ENCODE assay signal across 8 cellular contexts in the genomic region with DNA sequence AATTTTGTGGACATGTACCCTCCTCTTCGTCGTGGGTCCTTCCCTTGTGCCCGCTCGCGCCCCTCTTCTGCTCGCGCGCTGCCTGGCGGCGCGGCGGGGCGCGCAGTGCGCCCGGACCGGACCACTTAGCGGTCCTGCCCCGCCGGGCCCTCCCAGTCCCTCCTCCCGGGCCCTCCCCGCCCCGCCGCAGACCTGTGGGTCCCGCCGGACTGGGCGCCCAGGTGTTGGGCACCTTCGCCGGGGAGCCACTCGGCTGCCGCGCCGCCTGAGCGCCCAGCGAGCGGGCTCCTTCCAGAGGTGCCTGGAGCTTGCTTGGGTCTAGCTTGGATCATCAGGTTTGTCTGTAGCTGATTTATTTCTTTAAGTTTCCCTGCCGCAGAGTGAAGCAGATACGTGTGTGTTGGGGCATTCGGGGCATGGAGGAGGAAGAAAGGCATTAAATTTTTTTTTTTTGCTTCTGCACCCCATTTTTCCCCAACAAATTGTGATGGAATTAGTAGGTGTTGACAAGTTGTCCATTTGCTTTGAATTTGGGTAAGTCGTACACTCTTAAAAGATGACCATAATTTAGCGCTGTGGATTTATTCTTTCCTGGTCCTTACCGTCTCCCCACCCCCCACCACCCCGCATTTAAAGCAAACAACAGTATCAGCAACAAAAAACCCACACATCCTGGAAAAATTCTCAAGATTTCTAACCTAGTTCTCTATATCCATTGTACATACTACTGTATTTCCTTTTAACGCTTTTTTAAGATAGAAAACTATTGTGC. TPM values are rescaled to one million over a fixed set of nuclear protein-coding genes. Genes with fewer than 3 reads are reported as not detected.
A peak's percentile ranks its signal among the peaks of the same experiment; 100 is the strongest.
DNase-seq lines count a peak whose midpoint lies in the region; ATAC-seq and TF ChIP-seq lines count a peak whose summit lies in the region.

No MANE protein-coding gene starts in this region.

- peak overlapping the region; percentile 73 to 93 (median 83) for H3K4me2 ChIP-seq in BLaER1 treated with 17β-estradiol and CSF1 and Interleukin-3, amounts not matched to agents 10 nM and 100 nM
- peak overlapping the region; percentile 96 for H3K4me2 ChIP-seq in OCI-LY3 (ENCODE audit: low read length)

- peaks cover 25 to 36% (median 30%) of the 10 kb centered on the region in 10 experiments for H3K4me1 ChIP-seq in BLaER1 treated with 17β-estradiol and CSF1 and Interleukin-3, amounts not matched to agents 10 nM and 100 nM
- H3K4me1 ChIP-seq in OCI-LY3 (ENCODE audit: low read length): peaks cover 21% of the 10 kb centered on the region
- H3K4me1 ChIP-seq in cardiac muscle cell (ENCODE audit: low read depth): peaks cover 23% of the 10 kb centered on the region

- H3K36me3 ChIP-seq in BLaER1 treated with 17β-estradiol and CSF1 and Interleukin-3, amounts not matched to agents 10 nM and 100 nM: peaks cover 7 to 26% (median 16%) of the 10 kb centered on the region in 11 experiments; a peak in 17 of 22 replicates
- H3K36me3 ChIP-seq in OCI-LY3 (replicated peaks; ENCODE audit: low read depth, low read length) (peaks cover 8% of the 10 kb centered on the region), cardiac muscle cell (no peaks in the 10 kb centered on the region)

- peak overlapping the region; percentile 83 to 94 (median 89) for H3K27ac ChIP-seq in BLaER1 treated with 17β-estradiol and CSF1 and Interleukin-3, amounts not matched to agents 10 nM and 100 nM
- H3K27ac ChIP-seq in OCI-LY3 (ENCODE audit: low read length) (peak overlapping the region; percentile 77), cardiac muscle cell (peak overlapping the region; percentile 89)

- TF ChIP-seq CTCF in OCI-LY3 (IDR thresholded peaks at IDR 0.05; ENCODE audit: low read depth, low read length): no peak
- TF ChIP-seq CTCF in cardiac muscle cell (IDR thresholded peaks at IDR 0.05; ENCODE audit: low read depth, low read length): no peak

- peaks cover 28% of the 10 kb centered on the region for H3K4me1 Mint-ChIP-seq in activated naive CD4-positive, alpha-beta T cell treated with anti-CD3 and anti-CD28 coated beads, Interleukin-2, amount 10 ng/mL, durations not matched to agents 7 days and 5 days

- H3K79me2 ChIP-seq in OCI-LY3 (ENCODE audit: low read length): peaks cover 56% of the 10 kb centered on the region

- H3K36me3 Mint-ChIP-seq in activated naive CD4-positive, alpha-beta T cell treated with anti-CD3 and anti-CD28 coated beads, Interleukin-2, amount 10 ng/mL, durations not matched to agents 7 days and 5 days: peaks cover 11% of the 10 kb centered on the region

- H3K9me3 ChIP-seq in BLaER1 treated with 17β-estradiol and CSF1 and Interleukin-3, amounts not matched to agents 10 nM and 100 nM (replicated peaks in 1 of 11): 0 out of 22 replicates have a peak, but pooled peaks cover 0 to under 1% (median 0%) of the 10 kb centered on the region in 11 experiments
- H3K9me3 ChIP-seq in OCI-LY3 (ENCODE audit: insufficient read depth, low read length): no peaks in the 10 kb centered on the region
- no peaks in the 10 kb centered on the region for H3K9me3 ChIP-seq in cardiac muscle cell (ENCODE audit: low read depth)

- H3K27ac Mint-ChIP-seq in activated naive CD4-positive, alpha-beta T cell treated with anti-CD3 and anti-CD28 coated beads, Interleukin-2, amount 10 ng/mL, durations not matched to agents 7 days and 5 days: peak overlapping the region; percentile 100

- peak overlapping the region; percentile 86; the same call in 1 of the 2 replicates for H2AFZ ChIP-seq in OCI-LY3 (ENCODE audit: low read depth, low read length)

- H3K27me3 ChIP-seq in BLaER1 treated with 17β-estradiol and CSF1 and Interleukin-3, amounts not matched to agents 10 nM and 100 nM: no peaks in the 10 kb centered on the region
- H3K27me3 ChIP-seq in OCI-LY3 (ENCODE audit: low read depth, low read length) (no peaks in the 10 kb centered on the region), cardiac muscle cell (no peaks in the 10 kb centered on the region)

- no peaks in the 10 kb centered on the region for H3K9me3 Mint-ChIP-seq in activated naive CD4-positive, alpha-beta T cell treated with anti-CD3 and anti-CD28 coated beads, Interleukin-2, amount 10 ng/mL, durations not matched to agents 7 days and 5 days

- ATAC-seq in GM19035 (IDR thresholded peaks at IDR 0.05; ENCODE audit: unreplicated experiment) (peak; percentile 36), HG03175 (IDR thresholded peaks at IDR 0.05; ENCODE audit: unreplicated experiment) (peak; percentile 25)

- CTCF ChIA-PET in activated naive CD4-positive, alpha-beta T cell treated with anti-CD3 and anti-CD28 coated beads, Interleukin-2, amount 10 ng/mL, durations not matched to agents 7 days and 5 days (lab: Charles Lee): interaction anchor here (0.6 to 1.6 kb wide), 2 partner anchors 18 to 80 kb away, joined by 3 to 8 read pairs; no protein-coding TSS in a partner anchor

- DNase-seq in activated naive CD4-positive, alpha-beta T cell treated with anti-CD3 and anti-CD28 coated beads, Interleukin-2, amount 10 ng/mL, durations not matched to agents 7 days and 5 days: peak; percentile 61
- peak; percentile 33 to 65 for DNase-seq in cardiac muscle cell (ENCODE audit: low read depth in 1 of 2, low spot score in 1 of 2)
- peak; percentile 46 for DNase-seq in pons (ENCODE audit: low spot score)
- no peak for DNase-seq in GM19240 (ENCODE audit: insufficient read length, low spot score)

- H3K4me3 ChIP-seq in BLaER1 treated with 17β-estradiol and CSF1 and Interleukin-3, amounts not matched to agents 10 nM and 100 nM: peak overlapping the region; percentile 74 to 97 (median 93)
- peak overlapping the region; percentile 98 for H3K4me3 ChIP-seq in OCI-LY3 (ENCODE audit: low read length)
- H3K4me3 ChIP-seq in cardiac muscle cell: peak overlapping the region; percentile 85

- peak overlapping the region; percentile 88 for H3K4me3 Mint-ChIP-seq in activated naive CD4-positive, alpha-beta T cell treated with anti-CD3 and anti-CD28 coated beads, Interleukin-2, amount 10 ng/mL, durations not matched to agents 7 days and 5 days

- H3K9ac ChIP-seq in BLaER1 treated with 17β-estradiol and CSF1 and Interleukin-3, amounts not matched to agents 10 nM and 100 nM: peak overlapping the region; percentile 86 to 95 (median 90)
- H3K9ac ChIP-seq in OCI-LY3 (ENCODE audit: low read length): peak overlapping the region; percentile 93

- H4K20me1 ChIP-seq in BLaER1 treated with 17β-estradiol and CSF1 and Interleukin-3, amounts not matched to agents 10 nM and 100 nM: peaks cover 0 to 30% (median 0%) of the 10 kb centered on the region in 11 experiments; a peak in 4 of 22 replicates
- H4K20me1 ChIP-seq in OCI-LY3 (ENCODE audit: insufficient read depth, low read length): peaks cover 25% of the 10 kb centered on the region

- no peaks in the 10 kb centered on the region for H3K27me3 Mint-ChIP-seq in activated naive CD4-positive, alpha-beta T cell treated with anti-CD3 and anti-CD28 coated beads, Interleukin-2, amount 10 ng/mL, durations not matched to agents 7 days and 5 days

RNA-seq across cellular contexts. Expression of a gene that starts 0.9 kb away (rescaled TPM):
- total RNA-seq in cardiac muscle cell: 21.9 and 43.3 TPM in 2 replicates
- 21.9 and 28.6 TPM in 2 replicates for polyA plus RNA-seq in cardiac muscle cell
